ENCODE assay signal across 22 cellular contexts in the genomic region with DNA sequence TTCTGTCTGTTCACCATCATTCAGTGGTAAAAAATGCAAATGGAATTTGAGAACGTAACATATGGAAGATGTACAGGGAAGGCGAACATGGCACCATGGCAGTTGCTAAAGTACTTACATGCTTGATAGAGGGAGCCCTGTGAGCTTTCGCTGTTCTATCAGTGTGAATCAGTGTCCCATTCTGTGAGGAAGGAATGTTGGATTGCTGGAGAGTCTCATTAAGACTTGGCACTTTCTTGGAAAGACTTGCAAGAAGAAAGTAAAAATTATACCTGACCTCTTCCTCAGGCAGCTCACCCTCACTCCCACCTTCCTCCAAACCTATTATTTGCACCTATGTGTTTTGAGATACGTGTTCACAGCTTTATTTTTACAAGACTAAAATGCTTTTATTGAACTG. TPM values are rescaled to one million over a fixed set of nuclear protein-coding genes. Genes with fewer than 3 reads are reported as not detected.
A peak's percentile ranks its signal among the peaks of the same experiment; 100 is the strongest.
DNase-seq lines count a peak whose midpoint lies in the region; ATAC-seq and TF ChIP-seq lines count a peak whose summit lies in the region.
"Had no signal": no experiment of that assay in that cellular context is flagged by ENCODE, and none has a peak within 500 bp of the region (broad histone marks: within the 10 kb centered on the region; RNA-seq: fewer than 3 reads in every experiment).

No MANE protein-coding gene starts in this region.

- H3K27ac Mint-ChIP-seq in nephron (peak overlapping the region in 2 of 3 experiments; percentile 27 to 81), endodermal cell (no peak overlapping the region)
- H3K27ac Mint-ChIP-seq: CD14-positive monocyte; CD4-positive, alpha-beta T cell; CD8-positive, alpha-beta memory T cell had no signal

- H3K36me3 ChIP-seq in cardiac muscle cell (no peaks in the 10 kb centered on the region), endodermal cell (ENCODE audit: control insufficient read depth, insufficient read depth, low read length) (no peaks in the 10 kb centered on the region)
- H3K36me3 ChIP-seq: BE2C; BLaER1 treated with 17β-estradiol and CSF1 and Interleukin-3, amounts not matched to agents 10 nM and 100 nM; HAP-1 had no signal

- no peak overlapping the region for H3K27ac ChIP-seq in cardiac muscle cell
- H3K27ac ChIP-seq in endodermal cell (ENCODE audit: low read depth, low read length), result no peak overlapping the region
- H3K27ac ChIP-seq: 22Rv1; BLaER1 treated with 17β-estradiol and CSF1 and Interleukin-3, amounts not matched to agents 10 nM and 100 nM had no signal

- H3K4me1 ChIP-seq in cardiac muscle cell (ENCODE audit: low read depth), result peaks cover 3% of the 10 kb centered on the region
- peaks cover 7% of the 10 kb centered on the region for H3K4me1 ChIP-seq in endodermal cell (ENCODE audit: control insufficient read depth, insufficient read depth, low read length)
- H3K4me1 ChIP-seq: BE2C; BLaER1 treated with 17β-estradiol and CSF1 and Interleukin-3, amounts not matched to agents 10 nM and 100 nM had no signal

- H3K9me3 ChIP-seq in cardiac muscle cell (ENCODE audit: low read depth) (no peaks in the 10 kb centered on the region), endodermal cell (ENCODE audit: control insufficient read depth, low read length) (no peaks in the 10 kb centered on the region)
- H3K9me3 ChIP-seq: BE2C; BLaER1 treated with 17β-estradiol and CSF1 and Interleukin-3, amounts not matched to agents 10 nM and 100 nM; HAP-1 had no signal

- WGBS in endodermal cell (ENCODE audit: insufficient coverage in 1 of 2, insufficient read length in 1 of 2), 2 experiments, result 98 to 100% methylated on average over 3 to 4 of the region's 4 CpGs

- DNase-seq in cardiac muscle cell (ENCODE audit: low read depth in 1 of 2, low spot score in 1 of 2) (peak; percentile 1 to 10), left cardiac atrium (no peak), islet precursor cell (peak; percentile 55), DMS114 treated with DMSO at 0.1 percent for 48 hours (lab: John Stamatoyannopoulos, UW; ENCODE audit: unreplicated experiment) (no peak), iPS-NIHi11 (ENCODE audit: low spot score) (no peak), medulla oblongata (ENCODE audit: extremely low spot score) (no peak), endodermal cell (no peak)
- DNase-seq: BE2C; CD4-positive, alpha-beta T cell; CD8-positive, alpha-beta memory T cell; DMS 273 treated with DMSO at 0.1 percent for 48 hours; DMS53; DMS79 treated with DMSO at 0.1 percent for 48 hours; GF-D8; GOT3 had no signal

- no peaks in the 10 kb centered on the region for H3K36me3 Mint-ChIP-seq in nephron (ENCODE audit: low read depth)
- no peaks in the 10 kb centered on the region for H3K36me3 Mint-ChIP-seq in endodermal cell (ENCODE audit: low read depth)
- H3K36me3 Mint-ChIP-seq: CD14-positive monocyte; CD8-positive, alpha-beta memory T cell had no signal

- intact Hi-C loops in left cardiac atrium (cut with DNase I), result no loop called here

- ATAC-seq in left cardiac atrium, result no peak

- H3K27me3 ChIP-seq in cardiac muscle cell (no peaks in the 10 kb centered on the region), endodermal cell (ENCODE audit: control insufficient read depth, insufficient read depth, low read length, poor library complexity, severe bottlenecking) (no peaks in the 10 kb centered on the region)
- H3K27me3 ChIP-seq: BLaER1 treated with 17β-estradiol and CSF1 and Interleukin-3, amounts not matched to agents 10 nM and 100 nM had no signal

- H3K4me1 Mint-ChIP-seq in nephron (peaks cover 30% of the 10 kb centered on the region), endodermal cell (peaks cover 19% of the 10 kb centered on the region)
- H3K4me1 Mint-ChIP-seq: CD14-positive monocyte; CD8-positive, alpha-beta memory T cell had no signal

- H3K4me3 ChIP-seq in cardiac muscle cell, result no peak overlapping the region
- H3K4me3 ChIP-seq in endodermal cell (ENCODE audit: low read length), result no peak overlapping the region
- H3K4me3 ChIP-seq: BLaER1 treated with 17β-estradiol and CSF1 and Interleukin-3, amounts not matched to agents 10 nM and 100 nM; HAP-1 had no signal

- H3K4me3 Mint-ChIP-seq in nephron (no peak overlapping the region), endodermal cell (no peak overlapping the region)
- H3K4me3 Mint-ChIP-seq: CD14-positive monocyte; CD4-positive, alpha-beta T cell; CD8-positive, alpha-beta memory T cell had no signal

- H3K9ac ChIP-seq in endodermal cell (ENCODE audit: extremely low read depth, low read length, poor library complexity, severe bottlenecking), result no peak overlapping the region
- H3K9ac ChIP-seq: BLaER1 treated with 17β-estradiol and CSF1 and Interleukin-3, amounts not matched to agents 10 nM and 100 nM had no signal

- H3K9me3 Mint-ChIP-seq in nephron (no peaks in the 10 kb centered on the region), endodermal cell (no peaks in the 10 kb centered on the region)
- H3K9me3 Mint-ChIP-seq: CD4-positive, alpha-beta T cell had no signal

- H3K27me3 Mint-ChIP-seq in nephron (ENCODE audit: low read depth) (no peaks in the 10 kb centered on the region), endodermal cell (ENCODE audit: insufficient read depth) (no peaks in the 10 kb centered on the region)

- TF ChIP-seq CTCF in cardiac muscle cell (IDR thresholded peaks at IDR 0.05; ENCODE audit: low read depth, low read length) (no peak), nephron (IDR thresholded peaks at IDR 0.05; ENCODE audit: unreplicated experiment in 3 of 3) (no peak), endodermal cell (conservative IDR thresholded peaks at IDR 0.05) (no peak)

RNA-seq across cellular contexts. Expression of gene FREM2, which starts 43.5 kb away (rescaled TPM):
- total RNA-seq in cardiac muscle cell (37.8 and 51.4 TPM in 2 replicates), left cardiac atrium (under 1 TPM in 1 of 2 donors, not detected in 1; 0.03 TPM), endodermal cell (10 to 100 TPM; 20.4 to 28.4 TPM)
- polyA plus RNA-seq in cardiac muscle cell, result 6.0 and 6.1 TPM in 2 replicates
- polyA plus RNA-seq in endodermal cell (2013, experiment 1 of 2), result 10.4 TPM
- 11.5 TPM for polyA plus RNA-seq in endodermal cell (2013, experiment 2 of 2)
- total RNA-seq: CD4-positive, alpha-beta T cell; CD8-positive, alpha-beta memory T cell; G401 had no signal
- polyA plus RNA-seq: AG04450; CD14-positive monocyte; CD8-positive, alpha-beta memory T cell had no signal

Comparison
In these comparisons a context has a peak if more than half of its experiments do, and no peak if none do; other contexts are left out.
1. DNase-seq: peak in cardiac muscle cell (2 of 2) and islet precursor cell (single experiment); none in left cardiac atrium (single experiment), DMS114 treated with DMSO at 0.1 percent for 48 hours (single experiment), iPS-NIHi11 (single experiment), medulla oblongata (single experiment) and endodermal cell (single experiment).
2. RNA of gene FREM2, which starts 43.5 kb away (total RNA-seq): 37.8 to 51.4 TPM in cardiac muscle cell and 20.4 to 28.4 TPM in endodermal cell; 0.03 TPM in left cardiac atrium; every median in the first group is over 10 times any median in the second.